ENCODE assay signal across 9 cellular contexts in genomic region chr12:64674367-64674922, GRCh38.
DNase-seq lines count a peak whose midpoint lies in the region; ATAC-seq and TF ChIP-seq lines count a peak whose summit lies in the region.
"Had no signal": no experiment of that assay in that cellular context is flagged by ENCODE, and none has a peak within 500 bp of the region (broad histone marks: within the 10 kb centered on the region; RNA-seq: fewer than 3 reads in every experiment).

No MANE protein-coding gene starts in this region.

- peaks cover 10 to 38% of the 10 kb centered on the region in 2 donors for H3K36me3 Mint-ChIP-seq in CD4-positive, alpha-beta memory T cell
- peaks cover 2% of the 10 kb centered on the region for H3K36me3 Mint-ChIP-seq in activated naive CD8-positive, alpha-beta T cell treated with anti-CD3 and anti-CD28 coated beads, Interleukin-2, amount 50 U/mL, for 24 hours (ENCODE audit: low read depth)
- peaks cover 0 to 31% (median 5%) of the 10 kb centered on the region in 5 donors for H3K36me3 Mint-ChIP-seq in naive thymus-derived CD4-positive, alpha-beta T cell

- no peaks in the 10 kb centered on the region for H3K9me3 ChIP-seq in CD4-positive, alpha-beta memory T cell (ENCODE audit: control insufficient read depth in 1 of 2, low read length in 2 of 2)
- H3K9me3 ChIP-seq in Peyer's patch: no peaks in the 10 kb centered on the region
- no peaks in the 10 kb centered on the region for H3K9me3 ChIP-seq in naive thymus-derived CD4-positive, alpha-beta T cell (ENCODE audit: control insufficient read depth in 2 of 3, low read length in 3 of 3)

- POLR2A ChIA-PET in CD4-positive, alpha-beta memory T cell (lab: Charles Lee; ENCODE audit: partially characterized antibody): interaction anchor here (0.7 to 15.6 kb wide), 10 partner anchors 9 to 76 kb away, joined by 3 to 405 read pairs (median 6); partner anchors contain the start of gene RASSF3
- POLR2A ChIA-PET in naive thymus-derived CD4-positive, alpha-beta T cell (lab: Charles Lee): interaction anchor here (0.8 to 35.2 kb wide), 7 partner anchors 9 to 90 kb away, joined by 3 to 900 read pairs (median 5); partner anchors contain the start of gene RASSF3

- DNase-seq in CD4-positive, alpha-beta memory T cell: peak; percentile 78 to 87 (median 84)
- DNase-seq in Peyer's patch (peak in 2 of 3 donors; percentile 70 to 84), substantia nigra (lab: John Stamatoyannopoulos, UW) (no peak), ureter (ENCODE audit: low spot score) (no peak), foreskin fibroblast (no peak)
- DNase-seq in activated naive CD8-positive, alpha-beta T cell treated with anti-CD3 and anti-CD28 coated beads, Interleukin-2, amount 50 U/mL, for 24 hours: no peak
- DNase-seq in naive thymus-derived CD4-positive, alpha-beta T cell: peak in 8 of 9 donors; percentile 29 to 94 (median 92)
- DNase-seq: brain microvascular endothelial cell had no signal

- no peak for ATAC-seq in activated naive CD8-positive, alpha-beta T cell treated with anti-CD3 and anti-CD28 coated beads, Interleukin-2, amount 50 U/mL, for 24 hours
- peak; percentile 84 for ATAC-seq in naive thymus-derived CD4-positive, alpha-beta T cell
- ATAC-seq in GM21515 (IDR thresholded peaks at IDR 0.05; ENCODE audit: unreplicated experiment): no peak

- H3K27me3 ChIP-seq in CD4-positive, alpha-beta memory T cell (ENCODE audit: insufficient read depth, low read length): no peaks in the 10 kb centered on the region
- no peaks in the 10 kb centered on the region for H3K27me3 ChIP-seq in Peyer's patch
- no peaks in the 10 kb centered on the region for H3K27me3 ChIP-seq in naive thymus-derived CD4-positive, alpha-beta T cell (ENCODE audit: control insufficient read depth in 2 of 2, insufficient read depth in 2 of 2, low read length in 2 of 2)
- H3K27me3 ChIP-seq: brain microvascular endothelial cell had no signal

- peaks cover 99% of the 10 kb centered on the region for H3K4me1 ChIP-seq in CD4-positive, alpha-beta memory T cell (ENCODE audit: insufficient read depth, low read length)
- peaks cover 13 to 93% (median 30%) of the 10 kb centered on the region in 4 donors for H3K4me1 ChIP-seq in Peyer's patch
- H3K4me1 ChIP-seq in naive thymus-derived CD4-positive, alpha-beta T cell (ENCODE audit: control insufficient read depth in 2 of 2, insufficient read depth in 2 of 2, low read length in 2 of 2): peaks cover 87 to 94% of the 10 kb centered on the region in 2 donors

- TF ChIP-seq CTCF in Peyer's patch (IDR thresholded peaks at IDR 0.05): no peak
- TF ChIP-seq CTCF in foreskin fibroblast (IDR thresholded peaks at IDR 0.05; ENCODE audit: low read depth, low read length): no peak

- H3K4me1 Mint-ChIP-seq in CD4-positive, alpha-beta memory T cell: peaks cover 68 to 98% (median 84%) of the 10 kb centered on the region in 4 donors
- peaks cover 96% of the 10 kb centered on the region for H3K4me1 Mint-ChIP-seq in activated naive CD8-positive, alpha-beta T cell treated with anti-CD3 and anti-CD28 coated beads, Interleukin-2, amount 50 U/mL, for 24 hours
- peaks cover 64 to 96% (median 87%) of the 10 kb centered on the region in 7 donors for H3K4me1 Mint-ChIP-seq in naive thymus-derived CD4-positive, alpha-beta T cell

- peak overlapping the region; percentile 93 to 97 (median 96) for H3K27ac Mint-ChIP-seq in CD4-positive, alpha-beta memory T cell
- H3K27ac Mint-ChIP-seq in activated naive CD8-positive, alpha-beta T cell treated with anti-CD3 and anti-CD28 coated beads, Interleukin-2, amount 50 U/mL, for 24 hours: peak overlapping the region; percentile 86
- H3K27ac Mint-ChIP-seq in naive thymus-derived CD4-positive, alpha-beta T cell: peak overlapping the region; percentile 94 to 100 (median 97)

- H3K27ac ChIP-seq in CD4-positive, alpha-beta memory T cell (ENCODE audit: low read depth, low read length): peak overlapping the region; percentile 70
- H3K27ac ChIP-seq in Peyer's patch (peak overlapping the region; percentile 38 to 82 (median 74)), substantia nigra (ENCODE audit: low read depth, low read length, poor library complexity, severe bottlenecking) (no peak overlapping the region)
- peak overlapping the region; percentile 76 for H3K27ac ChIP-seq in naive thymus-derived CD4-positive, alpha-beta T cell (ENCODE audit: low read depth, low read length)
- H3K27ac ChIP-seq: brain microvascular endothelial cell had no signal

- H3K27me3 Mint-ChIP-seq in CD4-positive, alpha-beta memory T cell: no peaks in the 10 kb centered on the region
- H3K27me3 Mint-ChIP-seq in activated naive CD8-positive, alpha-beta T cell treated with anti-CD3 and anti-CD28 coated beads, Interleukin-2, amount 50 U/mL, for 24 hours: no peaks in the 10 kb centered on the region
- H3K27me3 Mint-ChIP-seq in naive thymus-derived CD4-positive, alpha-beta T cell: no peaks in the 10 kb centered on the region

- TF ChIP-seq POLR2A in Peyer's patch (IDR thresholded peaks at IDR 0.05): no peak

- peaks cover 0 to 5% (median 0%) of the 10 kb centered on the region in 8 donors for H3K9me3 Mint-ChIP-seq in CD4-positive, alpha-beta memory T cell
- H3K9me3 Mint-ChIP-seq in activated naive CD8-positive, alpha-beta T cell treated with anti-CD3 and anti-CD28 coated beads, Interleukin-2, amount 50 U/mL, for 24 hours: no peaks in the 10 kb centered on the region
- H3K9me3 Mint-ChIP-seq in naive thymus-derived CD4-positive, alpha-beta T cell: peaks cover 0 to 4% (median 0%) of the 10 kb centered on the region in 11 donors

- H3K36me3 ChIP-seq in CD4-positive, alpha-beta memory T cell (ENCODE audit: insufficient read depth, low read length): no peaks in the 10 kb centered on the region
- H3K36me3 ChIP-seq in Peyer's patch: no peaks in the 10 kb centered on the region
- H3K36me3 ChIP-seq in naive thymus-derived CD4-positive, alpha-beta T cell (ENCODE audit: control insufficient read depth in 2 of 3, insufficient read depth in 3 of 3, low read length in 3 of 3): no peaks in the 10 kb centered on the region
- H3K36me3 ChIP-seq: brain microvascular endothelial cell had no signal

- CTCF ChIA-PET in CD4-positive, alpha-beta memory T cell (lab: Charles Lee; ENCODE audit: partially characterized antibody): interaction anchor here (1.0 to 3.4 kb wide), 8 partner anchors 9 to 125 kb away, joined by 3 to 22 read pairs (median 10); no protein-coding TSS in a partner anchor
- CTCF ChIA-PET in naive thymus-derived CD4-positive, alpha-beta T cell (lab: Charles Lee): interaction anchor here (0.7 to 1.3 kb wide), 5 partner anchors 20 to 125 kb away, joined by 3 to 6 read pairs (median 4); no protein-coding TSS in a partner anchor

- H3K4me3 Mint-ChIP-seq in CD4-positive, alpha-beta memory T cell: peak overlapping the region; percentile 66 to 94 (median 80)
- H3K4me3 Mint-ChIP-seq in activated naive CD8-positive, alpha-beta T cell treated with anti-CD3 and anti-CD28 coated beads, Interleukin-2, amount 50 U/mL, for 24 hours: peak overlapping the region; percentile 9
- H3K4me3 Mint-ChIP-seq in naive thymus-derived CD4-positive, alpha-beta T cell: peak overlapping the region; percentile 56 to 92 (median 81)

- intact Hi-C loops in CD4-positive, alpha-beta memory T cell (cut with micrococcal nuclease): loop anchor here (1.0 kb wide), 1 partner anchor 10 kb away; no protein-coding TSS in a partner anchor
- intact Hi-C loops in naive thymus-derived CD4-positive, alpha-beta T cell (cut with micrococcal nuclease): loop anchor here (1.0 to 5.0 kb wide), 4 partner anchors 9 to 1628 kb away; partner anchors contain the start of gene HELB (in 1 of the 2)

- H3K4me3 ChIP-seq in CD4-positive, alpha-beta memory T cell (ENCODE audit: low read length in 2 of 2): no peak overlapping the region
- H3K4me3 ChIP-seq in Peyer's patch (no peak overlapping the region), foreskin fibroblast (ENCODE audit: low read depth in 1 of 2, low read length in 2 of 2) (no peak overlapping the region)
- peak overlapping the region; percentile 52 for H3K4me3 ChIP-seq in naive thymus-derived CD4-positive, alpha-beta T cell (ENCODE audit: low read length)

Comparison
In these comparisons a context has a peak if more than half of its experiments do, and no peak if none do; other contexts are left out.
1. DNase-seq: peak in CD4-positive, alpha-beta memory T cell (5 of 5), Peyer's patch (2 of 3) and naive thymus-derived CD4-positive, alpha-beta T cell (8 of 9); none in activated naive CD8-positive, alpha-beta T cell treated with anti-CD3 and anti-CD28 coated beads, Interleukin-2, amount 50 U/mL, for 24 hours (single experiment), substantia nigra (0 of 49), ureter (single experiment) and foreskin fibroblast (0 of 2).
2. H3K4me3 Mint-ChIP-seq: peak in every context shown above with its lines; median percentile 81 in naive thymus-derived CD4-positive, alpha-beta T cell; 80 in CD4-positive, alpha-beta memory T cell; 9 in activated naive CD8-positive, alpha-beta T cell treated with anti-CD3 and anti-CD28 coated beads, Interleukin-2, amount 50 U/mL, for 24 hours.
3. Peak in every context shown above with its lines, with median percentiles within 50 percentile points of each other: H3K27ac Mint-ChIP-seq.